ENCODE assay signal across 20 cellular contexts in the genomic region with DNA sequence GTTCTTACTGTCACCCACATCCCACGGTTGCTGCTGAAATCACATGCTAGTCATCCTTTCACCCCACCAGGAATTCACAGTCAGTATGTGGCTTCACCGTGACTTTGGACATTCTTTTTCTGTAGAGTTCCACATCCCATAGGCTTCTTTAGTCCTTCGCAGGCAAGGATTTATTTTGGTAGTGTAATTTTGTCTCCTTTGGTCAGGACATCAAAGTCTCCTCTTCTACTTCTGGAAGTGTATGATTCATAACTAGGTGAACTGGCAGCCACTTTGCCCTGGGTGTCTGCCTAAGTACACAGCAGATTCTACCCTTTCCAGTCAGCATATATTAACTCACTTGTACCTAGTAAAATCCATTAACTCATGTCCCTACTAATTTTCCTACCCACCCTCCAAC. TPM values are rescaled to one million over a fixed set of nuclear protein-coding genes. Genes with fewer than 3 reads are reported as not detected.
A peak's percentile ranks its signal among the peaks of the same experiment; 100 is the strongest.
DNase-seq lines count a peak whose midpoint lies in the region; ATAC-seq, FAIRE-seq and TF ChIP-seq lines count a peak whose summit lies in the region.
"Had no signal": no experiment of that assay in that cellular context is flagged by ENCODE, and none has a peak within 500 bp of the region (broad histone marks: within the 10 kb centered on the region; RNA-seq: fewer than 3 reads in every experiment).

No MANE protein-coding gene starts in this region.

- H3K27me3 ChIP-seq in bronchial epithelial cell (ENCODE audit: control insufficient read depth, insufficient read depth, low read length) (no peaks in the 10 kb centered on the region), pancreas (no peaks in the 10 kb centered on the region)

- H3K9me3 ChIP-seq in pancreas: no peaks in the 10 kb centered on the region

- intact Hi-C loops in pancreas (cut with DNase I): no loop called here

- no peaks in the 10 kb centered on the region for H3K4me1 ChIP-seq in pancreas

- no peaks in the 10 kb centered on the region for H3K36me3 ChIP-seq in bronchial epithelial cell (ENCODE audit: control insufficient read depth, insufficient read depth, low read length)
- no peaks in the 10 kb centered on the region for H3K36me3 ChIP-seq in pancreas

- TF ChIP-seq CTCF in bronchial epithelial cell (IDR thresholded peaks at IDR 0.05; ENCODE audit: insufficient read depth, low read length, severe bottlenecking) (no peak), pancreas (IDR thresholded peaks at IDR 0.05) (no peak)

- no peak for FAIRE-seq in bronchial epithelial cell (lab: Jason Lieb, UNC)
- no peak for FAIRE-seq in pancreas (lab: Jason Lieb, UNC)
- FAIRE-seq: G401.6 had no signal

- ATAC-seq in pancreas: peak in 3 of 4 donors; percentile 64 to 79 (median 70)
- no peak for ATAC-seq in HG02759 (IDR thresholded peaks at IDR 0.05; ENCODE audit: unreplicated experiment)

- no peak overlapping the region for H3K27ac ChIP-seq in pancreas

- WGBS in pancreas, 2 donors: 74 to 85% methylated on average over 3 of the region's 3 CpGs

- no peak overlapping the region for H3K4me3 ChIP-seq in bronchial epithelial cell (ENCODE audit: low read depth, low read length)
- no peak overlapping the region for H3K4me3 ChIP-seq in pancreas

- DNase-seq in HT-29 (ENCODE audit: low spot score) (peak; percentile 11), RPMI7951 (ENCODE audit: low read depth) (peak; percentile 15), bronchial epithelial cell (ENCODE audit: low read depth) (peak; percentile 35), pancreas (peak in 2 of 6 donors; percentile 24 to 29), mucosa of gallbladder (ENCODE audit: low spot score) (no peak), CD1c-positive myeloid dendritic cell (ENCODE audit: extremely low spot score) (no peak), NCI-H2029 treated with DMSO at 0.1 percent for 48 hours (lab: John Stamatoyannopoulos, UW) (no peak)
- DNase-seq: Calu3; CD4-positive, alpha-beta T cell; DMS79; KG1; MM.1S; NCI-H1092 treated with DMSO at 0.1 percent for 48 hours; NCI-H1694; NCI-H446; NCI-H69; NK-92 treated with Interleukin-12 subunit alpha and Interleukin-12 subunit beta, amount 100 ng/mL, for 24 hours; RPMI8226 had no signal

RNA-seq across cellular contexts. Expression of gene MMAA, which starts 38.3 kb away (rescaled TPM):
- total RNA-seq in HT-29 (2014; rRNA removed; shearing (Covaris generic)): 2.3 and 2.8 TPM in 2 replicates
- 0.78 and 1.6 TPM in 2 replicates for total RNA-seq in RPMI7951 (2014; rRNA removed; shearing (Covaris generic))
- 2.6 and 4.9 TPM in 2 replicates for total RNA-seq in bronchial epithelial cell
- total RNA-seq in pancreas: 1 to 10 TPM; 3.0 to 9.5 (median 5.5) TPM
- 1 to 10 TPM; 4.6 to 6.2 TPM for polyA plus RNA-seq in pancreas
- 17.3 TPM for total RNA-seq in mucosa of gallbladder

Comparison
In these comparisons a context has a peak if more than half of its experiments do, and no peak if none do; other contexts are left out.
1. DNase-seq: peak in HT-29 (single experiment), RPMI7951 (single experiment) and bronchial epithelial cell (single experiment); none in mucosa of gallbladder (single experiment), CD1c-positive myeloid dendritic cell (single experiment) and NCI-H2029 treated with DMSO at 0.1 percent for 48 hours (single experiment).